In the genomic region with DNA sequence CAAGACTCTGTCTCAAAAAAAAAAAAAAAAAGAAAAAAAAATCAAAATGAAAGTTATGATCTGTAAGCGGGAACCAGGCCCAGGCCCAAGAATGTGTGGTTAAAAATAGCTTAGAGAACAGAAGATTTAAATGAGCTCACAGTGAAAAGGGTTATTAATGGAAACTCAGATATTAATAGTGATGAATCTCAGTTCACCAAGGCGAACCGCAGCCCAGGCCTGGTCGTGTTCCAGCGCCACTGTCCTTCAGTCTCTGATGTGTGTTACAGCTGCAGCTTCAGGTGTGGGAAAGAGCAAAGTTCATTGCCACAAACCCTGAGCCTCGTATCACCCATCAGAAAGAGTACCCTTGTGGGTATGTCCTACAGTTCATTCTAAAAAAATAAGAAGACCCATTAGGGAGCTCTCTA, we compare ENCODE assay signal across 8 cellular contexts.
DNase-seq lines count a peak whose midpoint lies in the region; ATAC-seq and TF ChIP-seq lines count a peak whose summit lies in the region.

No MANE protein-coding gene starts in this region.

- CTCF ChIA-PET in WTC11 (lab: Charles Lee): no interaction called here

- H3K4me3 Mint-ChIP-seq in activated T-cell treated with anti-CD3 and anti-CD28 coated beads, Interleukin-2, amount 50 U/mL, for 72 hours: peak overlapping the region; percentile 31 to 37
- H3K4me3 Mint-ChIP-seq in WTC11: no peak overlapping the region

- DNase-seq in activated T-cell treated with anti-CD3 and anti-CD28 coated beads, Interleukin-2, amount 50 U/mL, for 72 hours: no peak
- DNase-seq in activated T-cell treated with anti-CD3 and anti-CD28 coated beads, Interleukin-2, amount 50 U/mL, for 1 hour: no peak
- peak; percentile 83 for DNase-seq in Right ventricle myocardium superior
- DNase-seq in NCI-H2171 (lab: John Stamatoyannopoulos, UW): no peak
- DNase-seq in activated gamma-delta T cell treated with Interleukin-2 at 50 U/mL for 16 hours: no peak
- no peak for DNase-seq in NCI-H1436 (lab: John Stamatoyannopoulos, UW)
- no peak for DNase-seq in WTC11 (ENCODE audit: low spot score)

- TF ChIP-seq CTCF in WTC11 (IDR thresholded peaks at IDR 0.05): no peak

- H3K27me3 Mint-ChIP-seq in activated T-cell treated with anti-CD3 and anti-CD28 coated beads, Interleukin-2, amount 50 U/mL, for 72 hours (ENCODE audit: low read depth): no peaks in the 10 kb centered on the region
- no peaks in the 10 kb centered on the region for H3K27me3 Mint-ChIP-seq in WTC11 (ENCODE audit: low read depth)

- POLR2A ChIA-PET in WTC11 (lab: Charles Lee): no interaction called here

- no peaks in the 10 kb centered on the region for H3K9me3 Mint-ChIP-seq in activated T-cell treated with anti-CD3 and anti-CD28 coated beads, Interleukin-2, amount 50 U/mL, for 72 hours
- H3K9me3 Mint-ChIP-seq in WTC11: no peaks in the 10 kb centered on the region

- peaks cover 63% of the 10 kb centered on the region for H3K4me1 Mint-ChIP-seq in activated T-cell treated with anti-CD3 and anti-CD28 coated beads, Interleukin-2, amount 50 U/mL, for 72 hours (ENCODE audit: low read depth)
- no peaks in the 10 kb centered on the region for H3K4me1 Mint-ChIP-seq in WTC11

- H3K36me3 Mint-ChIP-seq in activated T-cell treated with anti-CD3 and anti-CD28 coated beads, Interleukin-2, amount 50 U/mL, for 72 hours (ENCODE audit: insufficient read depth in 2 of 2): no peaks in the 10 kb centered on the region
- H3K36me3 Mint-ChIP-seq in WTC11: no peaks in the 10 kb centered on the region

- no peak for ATAC-seq in activated T-cell treated with anti-CD3 and anti-CD28 coated beads, Interleukin-2, amount 50 U/mL, for 72 hours (replicated peaks in 1 of 2)
- peak; percentile 70 for ATAC-seq in HG03457 (IDR thresholded peaks at IDR 0.05; ENCODE audit: unreplicated experiment)
- peak; percentile 92 for ATAC-seq in Right ventricle myocardium superior (ENCODE audit: poor library complexity)
- ATAC-seq in WTC11: no peak

- H3K27ac Mint-ChIP-seq in activated T-cell treated with anti-CD3 and anti-CD28 coated beads, Interleukin-2, amount 50 U/mL, for 72 hours: peak overlapping the region; percentile 76
- no peak overlapping the region for H3K27ac Mint-ChIP-seq in WTC11

- intact Hi-C loops in Right ventricle myocardium superior (cut with DNase I): no loop called here

TF ChIP-seq in WTC11, 78 proteins besides CTCF, POLR2A, EP300 and RAD21:
- TF ChIP-seq, protein P1, sequence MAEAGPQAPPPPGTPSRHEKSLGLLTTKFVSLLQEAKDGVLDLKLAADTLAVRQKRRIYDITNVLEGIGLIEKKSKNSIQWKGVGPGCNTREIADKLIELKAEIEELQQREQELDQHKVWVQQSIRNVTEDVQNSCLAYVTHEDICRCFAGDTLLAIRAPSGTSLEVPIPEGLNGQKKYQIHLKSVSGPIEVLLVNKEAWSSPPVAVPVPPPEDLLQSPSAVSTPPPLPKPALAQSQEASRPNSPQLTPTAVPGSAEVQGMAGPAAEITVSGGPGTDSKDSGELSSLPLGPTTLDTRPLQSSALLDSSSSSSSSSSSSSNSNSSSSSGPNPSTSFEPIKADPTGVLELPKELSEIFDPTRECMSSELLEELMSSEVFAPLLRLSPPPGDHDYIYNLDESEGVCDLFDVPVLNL (CRISPR knock-in tag; IDR thresholded peaks at IDR 0.05; ENCODE audit: borderline replicate concordance, low read depth): no peak
- TF ChIP-seq CBFB (CRISPR knock-in tag; IDR thresholded peaks at IDR 0.05; ENCODE audit: low read depth) (no peak), OVOL2 (CRISPR knock-in tag; IDR thresholded peaks at IDR 0.05; ENCODE audit: borderline replicate concordance) (no peak), ELF4 (CRISPR knock-in tag; IDR thresholded peaks at IDR 0.05; ENCODE audit: low read depth) (no peak)

Comparison
In these comparisons a context has a peak if more than half of its experiments do, and no peak if none do; other contexts are left out.
1. ATAC-seq: peak in HG03457 (single experiment) and Right ventricle myocardium superior (single experiment); none in activated T-cell treated with anti-CD3 and anti-CD28 coated beads, Interleukin-2, amount 50 U/mL, for 72 hours (0 of 2) and WTC11 (single experiment).